ENCODE assay signal across 8 cellular contexts in genomic region chr13:28138012-28138755, GRCh38. TPM values are rescaled to one million over a fixed set of nuclear protein-coding genes. Genes with fewer than 3 reads are reported as not detected.
DNase-seq lines count a peak whose midpoint lies in the region; ATAC-seq and TF ChIP-seq lines count a peak whose summit lies in the region.

Gene PAN3, plus strand, starts transcription at chr13:28138545. Its CDS starts 113 bp downstream, at chr13:28138658.

- intact Hi-C loops in T-helper 1 cell treated with Interleukin-12 subunit alpha and Interleukin-12 subunit beta and Interleukin-4 antibody, amounts not matched to agents 30 ng/mL and 1 ng/mL, for 36 hours (cut with micrococcal nuclease), result loop anchor here (1.0 to 10.0 kb wide), 16 partner anchors 37 to 1951 kb away; partner anchors contain the start of genes CDK8, FLT3, POMP and USP12
- intact Hi-C loops in left cardiac atrium (cut with DNase I) (no loop called here), prostate gland (cut with DNase I) (loop anchor here (10.0 kb wide), 1 partner anchor 517 kb away; the partner anchor contains the start of gene POMP)

- H3K4me3 ChIP-seq in GM12865 (ENCODE audit: low read depth, low read length) (peak within 1 kb of the TSS; percentile 96), prostate gland (peak within 1 kb of the TSS; percentile 82 to 100)

- no peaks in the 10 kb centered on the region for H3K36me3 ChIP-seq in prostate gland

- peak; percentile 96 for DNase-seq in GM12865 (ENCODE audit: low read depth)
- peak; percentile 65 for DNase-seq in NCI-H128 (lab: John Stamatoyannopoulos, UW; ENCODE audit: unreplicated experiment)
- peak; percentile 84 for DNase-seq in amniotic epithelial cell (ENCODE audit: low read depth)
- DNase-seq in left cardiac atrium, result peak; percentile 94
- peak; percentile 86 for DNase-seq in prostate gland (ENCODE audit: low spot score)
- peak; percentile 93 for DNase-seq in ureter (ENCODE audit: low spot score)

- 1% methylated on average over 67 of the region's 84 CpGs for WGBS in prostate gland

- peak; percentile 46 for TF ChIP-seq POLR2A in prostate gland (IDR thresholded peaks at IDR 0.05)

- H3K9me3 ChIP-seq in prostate gland, result no peaks in the 10 kb centered on the region

- H3K27ac ChIP-seq in prostate gland, result peak within 1 kb of the TSS; percentile 96 to 98

- ATAC-seq in HG02623 (IDR thresholded peaks at IDR 0.05; ENCODE audit: unreplicated experiment) (peak; percentile 56), left cardiac atrium (peak; percentile 81 to 89)

- TF ChIP-seq CTCF in GM12865 (IDR thresholded peaks at IDR 0.05; ENCODE audit: insufficient read depth, low read depth, low read length, missing control alignments), result no peak
- peak in 1 of 4 experiments; percentile 24 for TF ChIP-seq CTCF in prostate gland (IDR thresholded peaks at IDR 0.05)

- H3K4me1 ChIP-seq in prostate gland (replicated peaks), result peaks cover 5% of the 10 kb centered on the region

- H3K27me3 ChIP-seq in prostate gland (replicated peaks; ENCODE audit: insufficient read depth), result no peaks in the 10 kb centered on the region

RNA-seq across cellular contexts. Expression of gene PAN3, which starts in this region (rescaled TPM):
- 40.1 and 40.8 TPM in 2 replicates for total RNA-seq in T-helper 1 cell treated with Interleukin-12 subunit alpha and Interleukin-12 subunit beta and Interleukin-4 antibody, amounts not matched to agents 30 ng/mL and 1 ng/mL, for 36 hours
- 10 to 100 TPM; 12.3 to 12.8 TPM for total RNA-seq in left cardiac atrium
- 10 to 100 TPM; 31.4 to 51.7 TPM for total RNA-seq in prostate gland
- total RNA-seq in ureter, result 54.6 TPM

Comparison
In these comparisons a context has a peak if more than half of its experiments do, and no peak if none do; other contexts are left out.
1. Peak in every context shown above with its lines: DNase-seq, ATAC-seq, H3K4me3 ChIP-seq and H3K27ac ChIP-seq.
2. intact Hi-C loops: an anchor here in T-helper 1 cell treated with Interleukin-12 subunit alpha and Interleukin-12 subunit beta and Interleukin-4 antibody, amounts not matched to agents 30 ng/mL and 1 ng/mL, for 36 hours (1.0 to 10.0 kb wide) and prostate gland (10.0 kb wide); none called in left cardiac atrium.